In the genomic region with DNA sequence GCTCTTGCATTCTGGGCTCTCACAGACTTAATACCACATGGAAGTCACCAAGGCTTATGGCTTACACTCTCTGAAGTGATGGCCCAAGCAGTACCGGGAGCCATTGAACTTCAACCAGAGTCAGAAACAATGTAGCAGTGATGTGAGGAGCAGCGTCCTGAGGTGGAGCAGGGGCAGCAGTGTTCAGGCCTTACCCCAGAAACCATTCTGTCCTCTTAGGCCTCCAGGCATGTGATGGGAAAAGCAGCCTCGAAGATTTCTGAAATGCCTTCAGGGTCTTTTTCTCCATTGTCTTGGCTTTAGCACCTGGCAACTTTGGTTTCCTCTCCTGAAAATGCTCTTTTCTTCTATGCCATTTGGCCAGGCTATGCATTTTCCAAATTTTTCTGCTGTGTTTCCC, we compare ENCODE assay signal across 21 cellular contexts. TPM values are rescaled to one million over a fixed set of nuclear protein-coding genes. Genes with fewer than 3 reads are reported as not detected.
A peak's percentile ranks its signal among the peaks of the same experiment; 100 is the strongest.
DNase-seq lines count a peak whose midpoint lies in the region; ATAC-seq, FAIRE-seq and TF ChIP-seq lines count a peak whose summit lies in the region.
"Had no signal": no experiment of that assay in that cellular context is flagged by ENCODE, and none has a peak within 500 bp of the region (broad histone marks: within the 10 kb centered on the region; RNA-seq: fewer than 3 reads in every experiment).

No MANE protein-coding gene starts in this region.

- CTCF ChIA-PET in HEK293 (lab: Yijun Ruan, JAX) = no interaction called here

- H3K27me3 Mint-ChIP-seq in astrocyte (ENCODE audit: low read depth, unreplicated experiment) = no peaks in the 10 kb centered on the region
- H3K27me3 Mint-ChIP-seq in stimulated activated memory B cell treated with anti-CD40 and anti-IgM and Interleukin-4, amounts not matched to agents 10 μg/mL and 1 μg/mL and 100 μg/mL, for 72 hours = no peaks in the 10 kb centered on the region
- H3K27me3 Mint-ChIP-seq: CD4-positive, alpha-beta T cell had no signal

- no peaks in the 10 kb centered on the region for H3K4me1 Mint-ChIP-seq in astrocyte (ENCODE audit: low read depth, unreplicated experiment)
- H3K4me1 Mint-ChIP-seq in stimulated activated memory B cell treated with anti-CD40 and anti-IgM and Interleukin-4, amounts not matched to agents 10 μg/mL and 1 μg/mL and 100 μg/mL, for 72 hours = no peaks in the 10 kb centered on the region
- H3K4me1 Mint-ChIP-seq: B cell had no signal

- H3K9me3 Mint-ChIP-seq in astrocyte (ENCODE audit: unreplicated experiment) = peaks cover 13% of the 10 kb centered on the region
- H3K9me3 Mint-ChIP-seq in stimulated activated memory B cell treated with anti-CD40 and anti-IgM and Interleukin-4, amounts not matched to agents 10 μg/mL and 1 μg/mL and 100 μg/mL, for 72 hours = peaks cover 4% of the 10 kb centered on the region
- H3K9me3 Mint-ChIP-seq: CD4-positive, alpha-beta T cell; CD8-positive, alpha-beta T cell had no signal

- H3K4me1 ChIP-seq in HEK293 (ENCODE audit: control insufficient read depth, insufficient read depth, low read length) (no peaks in the 10 kb centered on the region), astrocyte (ENCODE audit: insufficient read depth, low read length) (no peaks in the 10 kb centered on the region)
- H3K4me1 ChIP-seq: BLaER1 treated with 17β-estradiol and CSF1 and Interleukin-3, amounts not matched to agents 10 nM and 100 nM; Caco-2 had no signal

- no peak overlapping the region for H3K27ac Mint-ChIP-seq in astrocyte (ENCODE audit: unreplicated experiment)
- no peak overlapping the region for H3K27ac Mint-ChIP-seq in stimulated activated memory B cell treated with anti-CD40 and anti-IgM and Interleukin-4, amounts not matched to agents 10 μg/mL and 1 μg/mL and 100 μg/mL, for 72 hours
- H3K27ac Mint-ChIP-seq: B cell; CD4-positive, alpha-beta T cell; CD8-positive, alpha-beta T cell had no signal

- ATAC-seq in HG02938 (IDR thresholded peaks at IDR 0.05; ENCODE audit: unreplicated experiment) = no peak
- ATAC-seq in stimulated activated memory B cell treated with anti-CD40 and anti-IgM and Interleukin-4, amounts not matched to agents 10 μg/mL and 1 μg/mL and 100 μg/mL, for 72 hours = no peak
- ATAC-seq: CD8-positive, alpha-beta T cell had no signal

- H3K4me3 ChIP-seq in HEK293 (ENCODE audit: low read depth, low read length) (no peak overlapping the region), astrocyte (ENCODE audit: insufficient read depth, low read depth, low read length) (no peak overlapping the region)
- H3K4me3 ChIP-seq: BLaER1 treated with 17β-estradiol and CSF1 and Interleukin-3, amounts not matched to agents 10 nM and 100 nM had no signal

- H3K4me3 Mint-ChIP-seq in astrocyte (ENCODE audit: unreplicated experiment) = no peak overlapping the region
- no peak overlapping the region for H3K4me3 Mint-ChIP-seq in stimulated activated memory B cell treated with anti-CD40 and anti-IgM and Interleukin-4, amounts not matched to agents 10 μg/mL and 1 μg/mL and 100 μg/mL, for 72 hours
- H3K4me3 Mint-ChIP-seq: B cell; CD4-positive, alpha-beta T cell; CD8-positive, alpha-beta T cell had no signal

- no peak for DNase-seq in astrocyte (ENCODE audit: low read depth)
- no peak for DNase-seq in NK-92 treated with Interleukin-12 subunit alpha and Interleukin-12 subunit beta, amount 100 ng/mL, for 24 hours (lab: John Stamatoyannopoulos, UW)
- DNase-seq: 8988T; AML-193; Caco-2; Calu3; CD4-positive, alpha-beta T cell; CD8-positive, alpha-beta T cell; DMS79 treated with DMSO at 0.1 percent for 48 hours; GF-D8 had no signal

- H3K36me3 Mint-ChIP-seq in astrocyte (ENCODE audit: low read depth, unreplicated experiment) = peaks cover 3% of the 10 kb centered on the region
- H3K36me3 Mint-ChIP-seq in stimulated activated memory B cell treated with anti-CD40 and anti-IgM and Interleukin-4, amounts not matched to agents 10 μg/mL and 1 μg/mL and 100 μg/mL, for 72 hours = no peaks in the 10 kb centered on the region
- H3K36me3 Mint-ChIP-seq: CD8-positive, alpha-beta T cell had no signal

- no peak for TF ChIP-seq CTCF in HEK293 (tag by site-specific recombination; IDR thresholded peaks at IDR 0.05)
- no peak for TF ChIP-seq CTCF in astrocyte (IDR thresholded peaks at IDR 0.05; ENCODE audit: insufficient read depth, low read depth, low read length)

- H3K79me2 ChIP-seq in astrocyte (ENCODE audit: insufficient read depth, low read length) = no peaks in the 10 kb centered on the region

- peaks cover 9% of the 10 kb centered on the region for H3K9me3 ChIP-seq in HEK293 (ENCODE audit: control insufficient read depth, insufficient read depth, low read depth, low read length)
- no peaks in the 10 kb centered on the region for H3K9me3 ChIP-seq in astrocyte (ENCODE audit: insufficient read depth, low read depth, low read length)
- H3K9me3 ChIP-seq: Caco-2 had no signal

- no peaks in the 10 kb centered on the region for H4K20me1 ChIP-seq in astrocyte (ENCODE audit: insufficient read depth, low read length)
- H4K20me1 ChIP-seq: BLaER1 treated with 17β-estradiol and CSF1 and Interleukin-3, amounts not matched to agents 10 nM and 100 nM had no signal

- H3K27ac ChIP-seq in HEK293 (ENCODE audit: extremely low read depth, low read depth, low read length) (no peak overlapping the region), astrocyte (ENCODE audit: low read depth, low read length) (no peak overlapping the region)
- H3K27ac ChIP-seq: BLaER1 treated with 17β-estradiol and CSF1 and Interleukin-3, amounts not matched to agents 10 nM and 100 nM; C4-2B had no signal

- peak; percentile 26 for FAIRE-seq in astrocyte (lab: Jason Lieb, UNC)
- FAIRE-seq: A204.1, D721Med, G401.6, GM12891, GM19239 had no signal

- POLR2A ChIA-PET in HEK293 (lab: Yijun Ruan, JAX) = no interaction called here

- H2AFZ ChIP-seq in astrocyte (ENCODE audit: low read depth, low read length) = no peak overlapping the region

- no peaks in the 10 kb centered on the region for H3K27me3 ChIP-seq in astrocyte (ENCODE audit: insufficient read depth, low read length)

- H3K36me3 ChIP-seq in HEK293 (ENCODE audit: control insufficient read depth in 2 of 2, insufficient read depth in 1 of 2, low read length in 2 of 2) = no peaks in the 10 kb centered on the region
- H3K36me3 ChIP-seq in astrocyte (ENCODE audit: insufficient read depth, low read length) = no peaks in the 10 kb centered on the region
- H3K36me3 ChIP-seq: BLaER1 treated with 17β-estradiol and CSF1 and Interleukin-3, amounts not matched to agents 10 nM and 100 nM had no signal

- no peak overlapping the region for H3K4me2 ChIP-seq in astrocyte (ENCODE audit: low read length)
- H3K4me2 ChIP-seq: BLaER1 treated with 17β-estradiol and CSF1 and Interleukin-3, amounts not matched to agents 10 nM and 100 nM had no signal

- no peak overlapping the region for H3K9ac ChIP-seq in astrocyte (ENCODE audit: low read length)
- H3K9ac ChIP-seq: BLaER1 treated with 17β-estradiol and CSF1 and Interleukin-3, amounts not matched to agents 10 nM and 100 nM had no signal

TF ChIP-seq in HEK293, 187 proteins besides CTCF, POLR2A, EP300 and RAD21 (continues in another document):
- TF ChIP-seq ZNF341 (tag by site-specific recombination; IDR thresholded peaks at IDR 0.05; ENCODE audit: low read depth) (no peak), TCF7L2 (IDR thresholded peaks at IDR 0.05; ENCODE audit: borderline replicate concordance, low read depth, low read length) (no peak), TRIM28 (IDR thresholded peaks at IDR 0.05; ENCODE audit: borderline replicate concordance, low read length) (peak; percentile 92; the same call in 1 of the 2 replicates), ZNF585B (tag by site-specific recombination; IDR thresholded peaks at IDR 0.05) (peak; percentile 100), ZNF354C (tag by site-specific recombination; IDR thresholded peaks at IDR 0.05; ENCODE audit: borderline replicate concordance, low read depth) (no peak), ZNF768 (tag by site-specific recombination; IDR thresholded peaks at IDR 0.05) (no peak), SETDB1 (IDR thresholded peaks at IDR 0.05; ENCODE audit: insufficient read length, low read length) (peak; percentile 79)
- TF ChIP-seq, protein P1, sequence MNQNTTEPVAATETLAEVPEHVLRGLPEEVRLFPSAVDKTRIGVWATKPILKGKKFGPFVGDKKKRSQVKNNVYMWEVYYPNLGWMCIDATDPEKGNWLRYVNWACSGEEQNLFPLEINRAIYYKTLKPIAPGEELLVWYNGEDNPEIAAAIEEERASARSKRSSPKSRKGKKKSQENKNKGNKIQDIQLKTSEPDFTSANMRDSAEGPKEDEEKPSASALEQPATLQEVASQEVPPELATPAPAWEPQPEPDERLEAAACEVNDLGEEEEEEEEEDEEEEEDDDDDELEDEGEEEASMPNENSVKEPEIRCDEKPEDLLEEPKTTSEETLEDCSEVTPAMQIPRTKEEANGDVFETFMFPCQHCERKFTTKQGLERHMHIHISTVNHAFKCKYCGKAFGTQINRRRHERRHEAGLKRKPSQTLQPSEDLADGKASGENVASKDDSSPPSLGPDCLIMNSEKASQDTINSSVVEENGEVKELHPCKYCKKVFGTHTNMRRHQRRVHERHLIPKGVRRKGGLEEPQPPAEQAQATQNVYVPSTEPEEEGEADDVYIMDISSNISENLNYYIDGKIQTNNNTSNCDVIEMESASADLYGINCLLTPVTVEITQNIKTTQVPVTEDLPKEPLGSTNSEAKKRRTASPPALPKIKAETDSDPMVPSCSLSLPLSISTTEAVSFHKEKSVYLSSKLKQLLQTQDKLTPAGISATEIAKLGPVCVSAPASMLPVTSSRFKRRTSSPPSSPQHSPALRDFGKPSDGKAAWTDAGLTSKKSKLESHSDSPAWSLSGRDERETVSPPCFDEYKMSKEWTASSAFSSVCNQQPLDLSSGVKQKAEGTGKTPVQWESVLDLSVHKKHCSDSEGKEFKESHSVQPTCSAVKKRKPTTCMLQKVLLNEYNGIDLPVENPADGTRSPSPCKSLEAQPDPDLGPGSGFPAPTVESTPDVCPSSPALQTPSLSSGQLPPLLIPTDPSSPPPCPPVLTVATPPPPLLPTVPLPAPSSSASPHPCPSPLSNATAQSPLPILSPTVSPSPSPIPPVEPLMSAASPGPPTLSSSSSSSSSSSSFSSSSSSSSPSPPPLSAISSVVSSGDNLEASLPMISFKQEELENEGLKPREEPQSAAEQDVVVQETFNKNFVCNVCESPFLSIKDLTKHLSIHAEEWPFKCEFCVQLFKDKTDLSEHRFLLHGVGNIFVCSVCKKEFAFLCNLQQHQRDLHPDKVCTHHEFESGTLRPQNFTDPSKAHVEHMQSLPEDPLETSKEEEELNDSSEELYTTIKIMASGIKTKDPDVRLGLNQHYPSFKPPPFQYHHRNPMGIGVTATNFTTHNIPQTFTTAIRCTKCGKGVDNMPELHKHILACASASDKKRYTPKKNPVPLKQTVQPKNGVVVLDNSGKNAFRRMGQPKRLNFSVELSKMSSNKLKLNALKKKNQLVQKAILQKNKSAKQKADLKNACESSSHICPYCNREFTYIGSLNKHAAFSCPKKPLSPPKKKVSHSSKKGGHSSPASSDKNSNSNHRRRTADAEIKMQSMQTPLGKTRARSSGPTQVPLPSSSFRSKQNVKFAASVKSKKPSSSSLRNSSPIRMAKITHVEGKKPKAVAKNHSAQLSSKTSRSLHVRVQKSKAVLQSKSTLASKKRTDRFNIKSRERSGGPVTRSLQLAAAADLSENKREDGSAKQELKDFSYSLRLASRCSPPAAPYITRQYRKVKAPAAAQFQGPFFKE (tag by site-specific recombination; IDR thresholded peaks at IDR 0.05; ENCODE audit: borderline replicate concordance) = no peak

RNA-seq across cellular contexts. Expression of a gene that starts 22.8 kb away (rescaled TPM):
- total RNA-seq in astrocyte = 7.9 and 8.7 TPM in 2 replicates

RNA-seq across cellular contexts. Expression of a gene that starts 27.1 kb away (rescaled TPM):
- total RNA-seq in astrocyte = 13.2 and 16.1 TPM in 2 replicates
